1 cellular context compared by ENCODE assay signal in genomic region chr9:113796651-113797426, GRCh38.
TF ChIP-seq lines count a peak whose summit lies in the region.

No MANE protein-coding gene starts in this region.

TF ChIP-seq in H1, 55 proteins besides CTCF, POLR2A, EP300 and RAD21 (continued from another document):
- TF ChIP-seq CHD7 (IDR thresholded peaks at IDR 0.05; ENCODE audit: insufficient replicate concordance, low read length) (no peak), CHD1 (IDR thresholded peaks at IDR 0.05; ENCODE audit: low read depth, low read length) (no peak), CEBPB (IDR thresholded peaks at IDR 0.05; ENCODE audit: low read depth, low read length) (no peak), GABPA (IDR thresholded peaks at IDR 0.05; ENCODE audit: borderline replicate concordance, insufficient read depth, low read length) (no peak), SRF (IDR thresholded peaks at IDR 0.05; ENCODE audit: low read depth, low read length) (no peak), TEAD4 (IDR thresholded peaks at IDR 0.05; ENCODE audit: low read depth, low read length) (no peak), KDM5A (IDR thresholded peaks at IDR 0.05; ENCODE audit: low read length) (no peak), RXRA (IDR thresholded peaks at IDR 0.05; ENCODE audit: insufficient read depth, low read depth, low read length) (no peak), BACH1 (IDR thresholded peaks at IDR 0.05; ENCODE audit: low read length) (no peak), NRF1 (IDR thresholded peaks at IDR 0.05; ENCODE audit: low read depth, low read length) (no peak), POU5F1 (IDR thresholded peaks at IDR 0.05; ENCODE audit: low read depth, low read length) (no peak)
